In genomic region chr9:86948153-86948929, GRCh38 we compare ENCODE assay signal across 8 cellular contexts. TPM values are rescaled to one million over a fixed set of nuclear protein-coding genes. Genes with fewer than 3 reads are reported as not detected.
A peak's percentile ranks its signal among the peaks of the same experiment; 100 is the strongest.
DNase-seq lines count a peak whose midpoint lies in the region; ATAC-seq and TF ChIP-seq lines count a peak whose summit lies in the region.

No MANE protein-coding gene starts in this region.

- H3K36me3 ChIP-seq in CD8-positive, alpha-beta memory T cell (ENCODE audit: insufficient read depth, low read length): no peaks in the 10 kb centered on the region
- peaks cover 0 to 1% of the 10 kb centered on the region in 2 donors for H3K36me3 ChIP-seq in neuronal stem cell (replicated peaks in 1 of 2; ENCODE audit: control insufficient read depth in 2 of 2, insufficient read depth in 2 of 2, low read length in 2 of 2)

- no peak overlapping the region for H2BK12ac ChIP-seq in neuronal stem cell (ENCODE audit: low read length)

- no peak overlapping the region for H2BK5ac ChIP-seq in neuronal stem cell (ENCODE audit: low read length)

- no peak overlapping the region for H3K23ac ChIP-seq in neuronal stem cell (ENCODE audit: low read depth, low read length, poor library complexity)

- H4K91ac ChIP-seq in neuronal stem cell (ENCODE audit: low read depth, low read length, poor library complexity): no peak overlapping the region

- no peak overlapping the region for H3K18ac ChIP-seq in neuronal stem cell (ENCODE audit: low read length)

- H3K14ac ChIP-seq in neuronal stem cell (ENCODE audit: low read length): no peak overlapping the region

- peaks cover 17 to 24% (median 20%) of the 10 kb centered on the region in 3 donors for H3K4me1 Mint-ChIP-seq in CD8-positive, alpha-beta memory T cell

- H3K9me3 ChIP-seq in CD8-positive, alpha-beta memory T cell (ENCODE audit: low read length): no peaks in the 10 kb centered on the region
- H3K9me3 ChIP-seq in neuronal stem cell (replicated peaks in 1 of 2; ENCODE audit: control insufficient read depth in 2 of 2, insufficient read depth in 1 of 2, low read depth in 1 of 2, low read length in 2 of 2): peaks cover 0 to 4% of the 10 kb centered on the region in 2 donors

- H3K4me2 ChIP-seq in neuronal stem cell (ENCODE audit: insufficient read depth, low read length, poor library complexity, severe bottlenecking): peak overlapping the region; percentile 85

- H2BK15ac ChIP-seq in neuronal stem cell (ENCODE audit: low read length): no peak overlapping the region

- ATAC-seq in GM19463 (IDR thresholded peaks at IDR 0.05; ENCODE audit: unreplicated experiment): peak; percentile 68

- H3K79me1 ChIP-seq in neuronal stem cell (ENCODE audit: low read depth, low read length): no peaks in the 10 kb centered on the region

- peaks cover 15% of the 10 kb centered on the region for H3K4me1 ChIP-seq in CD8-positive, alpha-beta memory T cell (ENCODE audit: insufficient read depth, low read length)
- H3K4me1 ChIP-seq in neuronal stem cell (ENCODE audit: control insufficient read depth in 2 of 2, insufficient read depth in 1 of 2, low read depth in 1 of 2, low read length in 2 of 2): peaks cover under 1 to 1% of the 10 kb centered on the region in 2 donors

- H2AFZ ChIP-seq in neuronal stem cell (ENCODE audit: low read length): peak overlapping the region; percentile 90

- H2AK5ac ChIP-seq in neuronal stem cell (ENCODE audit: low read depth, low read length): no peak overlapping the region

- no peak overlapping the region for H2BK120ac ChIP-seq in neuronal stem cell (ENCODE audit: low read depth, low read length)

- H3K27me3 ChIP-seq in CD8-positive, alpha-beta memory T cell (ENCODE audit: insufficient read depth, low read length, poor library complexity, severe bottlenecking): peaks cover 9% of the 10 kb centered on the region
- peaks cover 0 to 16% (median 0%) of the 10 kb centered on the region in 3 experiments for H3K27me3 ChIP-seq in neuronal stem cell (ENCODE audit: control insufficient read depth in 3 of 3, insufficient read depth in 3 of 3, low read depth in 1 of 3, low read length in 3 of 3)

- POLR2A ChIA-PET in CD8-positive, alpha-beta memory T cell (lab: Charles Lee): interaction anchor here (0.7 to 1.5 kb wide), 2 partner anchors 844 to 1026 kb away, joined by 3 read pairs; partner anchors contain the start of gene CDK20
- POLR2A ChIA-PET in RWPE1 (lab: Yijun Ruan, JAX; ENCODE audit: low non-redundant PET): no interaction called here

- no CpG with 5 or more reads among the region's 35 CpGs for WGBS in neuronal stem cell (ENCODE audit: extremely low coverage in 2 of 2, insufficient read length in 2 of 2, insufficient replicate concordance in 1 of 2), 2 donors

- DNase-seq in CD8-positive, alpha-beta memory T cell: peak; percentile 60 to 82 (median 66)
- DNase-seq in HK-2 (ENCODE audit: unreplicated experiment): peak; percentile 47
- DNase-seq in RWPE1 (ENCODE audit: low spot score): peak; percentile 71
- peak; percentile 53 for DNase-seq in activated gamma-delta T cell treated with anti-CD3 and anti-CD28 coated beads, Interleukin-2, amount 50 U/mL, for 16 hours (ENCODE audit: low read depth)
- peak; percentile 71 for DNase-seq in foreskin melanocyte
- peak; percentile 73 for DNase-seq in neuronal stem cell (ENCODE audit: low spot score)
- DNase-seq in stromal cell of bone marrow (ENCODE audit: low read depth): peak; percentile 72

- H3K4me3 Mint-ChIP-seq in CD8-positive, alpha-beta memory T cell: peak overlapping the region; percentile 83 to 96 (median 92)

- CTCF ChIA-PET in CD8-positive, alpha-beta memory T cell (lab: Charles Lee): interaction anchor here (0.8 to 1.6 kb wide), 6 partner anchors 13 to 1006 kb away, joined by 3 to 6 read pairs (median 3); no protein-coding TSS in a partner anchor
- CTCF ChIA-PET in RWPE1 (lab: Yijun Ruan, JAX): interaction anchor here (0.5 to 3.6 kb wide), 25 partner anchors 9 to 714 kb away, joined by 3 to 15 read pairs (median 4); no protein-coding TSS in a partner anchor

- no peak overlapping the region for H4K8ac ChIP-seq in neuronal stem cell (ENCODE audit: low read depth, low read length)

- H3K4me3 ChIP-seq in CD8-positive, alpha-beta memory T cell (ENCODE audit: low read length): peak overlapping the region; percentile 73
- peak overlapping the region; percentile 65 to 75 for H3K4me3 ChIP-seq in neuronal stem cell (ENCODE audit: low read length in 2 of 2)

- H3K9ac ChIP-seq in neuronal stem cell (ENCODE audit: low read depth, low read length, poor library complexity): peak overlapping the region; percentile 75

- H3K27me3 Mint-ChIP-seq in CD8-positive, alpha-beta memory T cell: peaks cover 12 to 19% of the 10 kb centered on the region in 2 donors

- peak overlapping the region; percentile 36 to 87 (median 74) for H3K27ac Mint-ChIP-seq in CD8-positive, alpha-beta memory T cell

- no peak overlapping the region for H3K4ac ChIP-seq in neuronal stem cell (ENCODE audit: low read length)

- TF ChIP-seq CTCF in RWPE1 (conservative IDR thresholded peaks at IDR 0.05; ENCODE audit: low read depth): peak; percentile 94

- no peak overlapping the region for H3K27ac ChIP-seq in CD8-positive, alpha-beta memory T cell (ENCODE audit: low read depth, low read length)
- H3K27ac ChIP-seq in RWPE1: peak overlapping the region; percentile 99
- peak overlapping the region; percentile 84 for H3K27ac ChIP-seq in neuronal stem cell (replicated peaks; ENCODE audit: low read length)

- H3K9me3 Mint-ChIP-seq in CD8-positive, alpha-beta memory T cell: no peaks in the 10 kb centered on the region

- peaks cover 0 to 2% (median 0%) of the 10 kb centered on the region in 3 donors for H3K36me3 Mint-ChIP-seq in CD8-positive, alpha-beta memory T cell

RNA-seq across cellular contexts. Expression of gene GAS1, which starts 1.0 kb away (rescaled TPM):
- total RNA-seq in CD8-positive, alpha-beta memory T cell: under 1 TPM; 0.42 to 0.55 TPM
- polyA plus RNA-seq in CD8-positive, alpha-beta memory T cell: 1.2 TPM
- polyA plus RNA-seq in neuronal stem cell (2013, experiment 1 of 2): 54.5 TPM
- polyA plus RNA-seq in neuronal stem cell (2013, experiment 2 of 2): 55.0 TPM
